1 cellular context compared by ENCODE assay signal in the genomic region with DNA sequence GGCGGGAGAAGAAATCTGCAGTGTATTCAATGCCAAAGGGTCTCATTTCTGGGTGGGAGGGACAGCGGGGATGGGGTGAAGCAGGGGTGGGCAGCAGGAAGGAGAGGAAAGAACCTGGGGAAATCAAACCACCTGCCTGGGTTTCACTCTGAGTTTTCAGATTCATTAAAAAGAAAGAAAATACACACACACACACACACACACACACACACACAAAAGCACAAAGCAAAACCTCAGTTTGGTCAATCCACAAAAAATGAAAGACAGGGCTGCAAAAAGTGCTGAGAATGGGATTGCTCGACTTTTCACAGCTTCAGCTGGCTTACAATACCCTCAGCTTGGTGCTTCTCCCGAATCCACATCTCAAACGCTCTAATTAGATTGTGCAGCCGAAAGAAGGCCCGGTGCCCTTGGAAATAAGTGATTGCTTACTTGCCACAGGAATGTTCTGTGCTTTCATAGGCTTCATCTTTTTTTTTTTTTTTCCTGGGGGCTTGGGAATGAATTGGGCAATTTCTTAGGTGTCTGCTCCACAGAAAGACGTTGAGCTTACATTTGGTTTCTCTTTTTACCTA.
TF ChIP-seq lines count a peak whose summit lies in the region.

No MANE protein-coding gene starts in this region.

TF ChIP-seq in GM12878, 131 proteins besides CTCF, POLR2A, EP300 and RAD21 (continued from another document and continues in another):
- TF ChIP-seq, protein P1, sequence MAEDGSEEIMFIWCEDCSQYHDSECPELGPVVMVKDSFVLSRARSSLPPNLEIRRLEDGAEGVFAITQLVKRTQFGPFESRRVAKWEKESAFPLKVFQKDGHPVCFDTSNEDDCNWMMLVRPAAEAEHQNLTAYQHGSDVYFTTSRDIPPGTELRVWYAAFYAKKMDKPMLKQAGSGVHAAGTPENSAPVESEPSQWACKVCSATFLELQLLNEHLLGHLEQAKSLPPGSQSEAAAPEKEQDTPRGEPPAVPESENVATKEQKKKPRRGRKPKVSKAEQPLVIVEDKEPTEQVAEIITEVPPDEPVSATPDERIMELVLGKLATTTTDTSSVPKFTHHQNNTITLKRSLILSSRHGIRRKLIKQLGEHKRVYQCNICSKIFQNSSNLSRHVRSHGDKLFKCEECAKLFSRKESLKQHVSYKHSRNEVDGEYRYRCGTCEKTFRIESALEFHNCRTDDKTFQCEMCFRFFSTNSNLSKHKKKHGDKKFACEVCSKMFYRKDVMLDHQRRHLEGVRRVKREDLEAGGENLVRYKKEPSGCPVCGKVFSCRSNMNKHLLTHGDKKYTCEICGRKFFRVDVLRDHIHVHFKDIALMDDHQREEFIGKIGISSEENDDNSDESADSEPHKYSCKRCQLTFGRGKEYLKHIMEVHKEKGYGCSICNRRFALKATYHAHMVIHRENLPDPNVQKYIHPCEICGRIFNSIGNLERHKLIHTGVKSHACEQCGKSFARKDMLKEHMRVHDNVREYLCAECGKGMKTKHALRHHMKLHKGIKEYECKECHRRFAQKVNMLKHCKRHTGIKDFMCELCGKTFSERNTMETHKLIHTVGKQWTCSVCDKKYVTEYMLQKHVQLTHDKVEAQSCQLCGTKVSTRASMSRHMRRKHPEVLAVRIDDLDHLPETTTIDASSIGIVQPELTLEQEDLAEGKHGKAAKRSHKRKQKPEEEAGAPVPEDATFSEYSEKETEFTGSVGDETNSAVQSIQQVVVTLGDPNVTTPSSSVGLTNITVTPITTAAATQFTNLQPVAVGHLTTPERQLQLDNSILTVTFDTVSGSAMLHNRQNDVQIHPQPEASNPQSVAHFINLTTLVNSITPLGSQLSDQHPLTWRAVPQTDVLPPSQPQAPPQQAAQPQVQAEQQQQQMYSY (CRISPR knock-in tag; IDR thresholded peaks at IDR 0.05): no peak
- TF ChIP-seq, protein P2, sequence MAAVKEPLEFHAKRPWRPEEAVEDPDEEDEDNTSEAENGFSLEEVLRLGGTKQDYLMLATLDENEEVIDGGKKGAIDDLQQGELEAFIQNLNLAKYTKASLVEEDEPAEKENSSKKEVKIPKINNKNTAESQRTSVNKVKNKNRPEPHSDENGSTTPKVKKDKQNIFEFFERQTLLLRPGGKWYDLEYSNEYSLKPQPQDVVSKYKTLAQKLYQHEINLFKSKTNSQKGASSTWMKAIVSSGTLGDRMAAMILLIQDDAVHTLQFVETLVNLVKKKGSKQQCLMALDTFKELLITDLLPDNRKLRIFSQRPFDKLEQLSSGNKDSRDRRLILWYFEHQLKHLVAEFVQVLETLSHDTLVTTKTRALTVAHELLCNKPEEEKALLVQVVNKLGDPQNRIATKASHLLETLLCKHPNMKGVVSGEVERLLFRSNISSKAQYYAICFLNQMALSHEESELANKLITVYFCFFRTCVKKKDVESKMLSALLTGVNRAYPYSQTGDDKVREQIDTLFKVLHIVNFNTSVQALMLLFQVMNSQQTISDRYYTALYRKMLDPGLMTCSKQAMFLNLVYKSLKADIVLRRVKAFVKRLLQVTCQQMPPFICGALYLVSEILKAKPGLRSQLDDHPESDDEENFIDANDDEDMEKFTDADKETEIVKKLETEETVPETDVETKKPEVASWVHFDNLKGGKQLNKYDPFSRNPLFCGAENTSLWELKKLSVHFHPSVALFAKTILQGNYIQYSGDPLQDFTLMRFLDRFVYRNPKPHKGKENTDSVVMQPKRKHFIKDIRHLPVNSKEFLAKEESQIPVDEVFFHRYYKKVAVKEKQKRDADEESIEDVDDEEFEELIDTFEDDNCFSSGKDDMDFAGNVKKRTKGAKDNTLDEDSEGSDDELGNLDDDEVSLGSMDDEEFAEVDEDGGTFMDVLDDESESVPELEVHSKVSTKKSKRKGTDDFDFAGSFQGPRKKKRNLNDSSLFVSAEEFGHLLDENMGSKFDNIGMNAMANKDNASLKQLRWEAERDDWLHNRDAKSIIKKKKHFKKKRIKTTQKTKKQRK (IDR thresholded peaks at IDR 0.05; ENCODE audit: low read depth, low read length): no peak
- TF ChIP-seq, protein P3, sequence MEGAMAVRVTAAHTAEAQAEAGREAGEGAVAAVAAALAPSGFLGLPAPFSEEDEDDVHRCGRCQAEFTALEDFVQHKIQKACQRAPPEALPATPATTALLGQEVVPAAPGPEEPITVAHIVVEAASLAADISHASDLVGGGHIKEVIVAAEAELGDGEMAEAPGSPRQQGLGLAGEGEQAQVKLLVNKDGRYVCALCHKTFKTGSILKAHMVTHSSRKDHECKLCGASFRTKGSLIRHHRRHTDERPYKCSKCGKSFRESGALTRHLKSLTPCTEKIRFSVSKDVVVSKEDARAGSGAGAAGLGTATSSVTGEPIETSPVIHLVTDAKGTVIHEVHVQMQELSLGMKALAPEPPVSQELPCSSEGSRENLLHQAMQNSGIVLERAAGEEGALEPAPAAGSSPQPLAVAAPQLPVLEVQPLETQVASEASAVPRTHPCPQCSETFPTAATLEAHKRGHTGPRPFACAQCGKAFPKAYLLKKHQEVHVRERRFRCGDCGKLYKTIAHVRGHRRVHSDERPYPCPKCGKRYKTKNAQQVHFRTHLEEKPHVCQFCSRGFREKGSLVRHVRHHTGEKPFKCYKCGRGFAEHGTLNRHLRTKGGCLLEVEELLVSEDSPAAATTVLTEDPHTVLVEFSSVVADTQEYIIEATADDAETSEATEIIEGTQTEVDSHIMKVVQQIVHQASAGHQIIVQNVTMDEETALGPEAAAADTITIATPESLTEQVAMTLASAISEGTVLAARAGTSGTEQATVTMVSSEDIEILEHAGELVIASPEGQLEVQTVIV (IDR thresholded peaks at IDR 0.05; ENCODE audit: borderline replicate concordance, partially characterized antibody): no peak
- TF ChIP-seq RELA (IDR thresholded peaks at IDR 0.05; ENCODE audit: borderline replicate concordance, partially characterized antibody) (no peak), CREM (IDR thresholded peaks at IDR 0.05; ENCODE audit: low read depth) (no peak), CBFB (IDR thresholded peaks at IDR 0.05; ENCODE audit: low read depth) (no peak), IRF4 (IDR thresholded peaks at IDR 0.05; ENCODE audit: low read depth, low read length) (no peak), POLR2AphosphoS5 (IDR thresholded peaks at IDR 0.05; ENCODE audit: low read length) (no peak), TARDBP (IDR thresholded peaks at IDR 0.05; ENCODE audit: borderline replicate concordance) (no peak), STAT1 (conservative IDR thresholded peaks at IDR 0.05) (no peak), HCFC1 (IDR thresholded peaks at IDR 0.05; ENCODE audit: low read length) (no peak), POU2F2 (IDR thresholded peaks at IDR 0.05; ENCODE audit: borderline replicate concordance, low read depth, low read length) (no peak), JUNB (IDR thresholded peaks at IDR 0.05) (peak; percentile 32; the same call in 1 of the 2 replicates), FOXM1 (IDR thresholded peaks at IDR 0.05; ENCODE audit: low read depth, low read length) (peak; percentile 61; the same call in 1 of the 2 replicates), KDM1A (IDR thresholded peaks at IDR 0.05; ENCODE audit: borderline replicate concordance) (no peak), BHLHE40 (IDR thresholded peaks at IDR 0.05; ENCODE audit: borderline replicate concordance in 1 of 2, low read depth in 2 of 2, low read length in 1 of 2) (no peak), KLF5 (IDR thresholded peaks at IDR 0.05; ENCODE audit: partially characterized antibody) (no peak), CEBPB (IDR thresholded peaks at IDR 0.05; ENCODE audit: borderline replicate concordance in 1 of 2, low read depth in 2 of 2, low read length in 2 of 2) (no peak), ZNF384 (IDR thresholded peaks at IDR 0.05; ENCODE audit: borderline replicate concordance, low read depth, low read length) (no peak), ETV6 (conservative IDR thresholded peaks at IDR 0.05 in 1 of 2, IDR thresholded peaks at IDR 0.05 in 1 of 2; ENCODE audit: borderline replicate concordance in 1 of 2, low read depth in 1 of 2) (peak in 1 of 2 experiments; percentile 18; a peak in 1 of 4 replicates), TBL1XR1 (IDR thresholded peaks at IDR 0.05; ENCODE audit: low read depth, low read length) (no peak), MTA3 (IDR thresholded peaks at IDR 0.05; ENCODE audit: borderline replicate concordance, low read length) (no peak), GATAD2B (conservative IDR thresholded peaks at IDR 0.05; ENCODE audit: low read depth) (no peak), NFYA (IDR thresholded peaks at IDR 0.05; ENCODE audit: borderline replicate concordance, low read depth, low read length) (no peak), ZSCAN29 (IDR thresholded peaks at IDR 0.05) (no peak), STAT3 (IDR thresholded peaks at IDR 0.05; ENCODE audit: low read depth, low read length) (no peak), MEF2A (IDR thresholded peaks at IDR 0.05; ENCODE audit: insufficient read depth, low read depth, low read length) (no peak), POLR2AphosphoS2 (IDR thresholded peaks at IDR 0.05; ENCODE audit: low read depth, low read length) (no peak), ZNF274 (IDR thresholded peaks at IDR 0.05; ENCODE audit: insufficient read depth, insufficient read length) (no peak), SRF (IDR thresholded peaks at IDR 0.05; ENCODE audit: low read depth in 2 of 2, low read length in 2 of 2) (no peak), EGR1 (IDR thresholded peaks at IDR 0.05; ENCODE audit: borderline replicate concordance in 1 of 2, low read depth in 2 of 2, low read length in 2 of 2) (no peak), RFX5 (IDR thresholded peaks at IDR 0.05; ENCODE audit: low read depth, low read length) (no peak), CHD2 (IDR thresholded peaks at IDR 0.05; ENCODE audit: borderline replicate concordance, low read depth, low read length) (no peak)
- TF ChIP-seq, protein P4, sequence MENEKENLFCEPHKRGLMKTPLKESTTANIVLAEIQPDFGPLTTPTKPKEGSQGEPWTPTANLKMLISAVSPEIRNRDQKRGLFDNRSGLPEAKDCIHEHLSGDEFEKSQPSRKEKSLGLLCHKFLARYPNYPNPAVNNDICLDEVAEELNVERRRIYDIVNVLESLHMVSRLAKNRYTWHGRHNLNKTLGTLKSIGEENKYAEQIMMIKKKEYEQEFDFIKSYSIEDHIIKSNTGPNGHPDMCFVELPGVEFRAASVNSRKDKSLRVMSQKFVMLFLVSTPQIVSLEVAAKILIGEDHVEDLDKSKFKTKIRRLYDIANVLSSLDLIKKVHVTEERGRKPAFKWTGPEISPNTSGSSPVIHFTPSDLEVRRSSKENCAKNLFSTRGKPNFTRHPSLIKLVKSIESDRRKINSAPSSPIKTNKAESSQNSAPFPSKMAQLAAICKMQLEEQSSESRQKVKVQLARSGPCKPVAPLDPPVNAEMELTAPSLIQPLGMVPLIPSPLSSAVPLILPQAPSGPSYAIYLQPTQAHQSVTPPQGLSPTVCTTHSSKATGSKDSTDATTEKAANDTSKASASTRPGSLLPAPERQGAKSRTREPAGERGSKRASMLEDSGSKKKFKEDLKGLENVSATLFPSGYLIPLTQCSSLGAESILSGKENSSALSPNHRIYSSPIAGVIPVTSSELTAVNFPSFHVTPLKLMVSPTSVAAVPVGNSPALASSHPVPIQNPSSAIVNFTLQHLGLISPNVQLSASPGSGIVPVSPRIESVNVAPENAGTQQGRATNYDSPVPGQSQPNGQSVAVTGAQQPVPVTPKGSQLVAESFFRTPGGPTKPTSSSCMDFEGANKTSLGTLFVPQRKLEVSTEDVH (IDR thresholded peaks at IDR 0.05; ENCODE audit: low read depth, partially characterized antibody): no peak
- TF ChIP-seq, protein P5, sequence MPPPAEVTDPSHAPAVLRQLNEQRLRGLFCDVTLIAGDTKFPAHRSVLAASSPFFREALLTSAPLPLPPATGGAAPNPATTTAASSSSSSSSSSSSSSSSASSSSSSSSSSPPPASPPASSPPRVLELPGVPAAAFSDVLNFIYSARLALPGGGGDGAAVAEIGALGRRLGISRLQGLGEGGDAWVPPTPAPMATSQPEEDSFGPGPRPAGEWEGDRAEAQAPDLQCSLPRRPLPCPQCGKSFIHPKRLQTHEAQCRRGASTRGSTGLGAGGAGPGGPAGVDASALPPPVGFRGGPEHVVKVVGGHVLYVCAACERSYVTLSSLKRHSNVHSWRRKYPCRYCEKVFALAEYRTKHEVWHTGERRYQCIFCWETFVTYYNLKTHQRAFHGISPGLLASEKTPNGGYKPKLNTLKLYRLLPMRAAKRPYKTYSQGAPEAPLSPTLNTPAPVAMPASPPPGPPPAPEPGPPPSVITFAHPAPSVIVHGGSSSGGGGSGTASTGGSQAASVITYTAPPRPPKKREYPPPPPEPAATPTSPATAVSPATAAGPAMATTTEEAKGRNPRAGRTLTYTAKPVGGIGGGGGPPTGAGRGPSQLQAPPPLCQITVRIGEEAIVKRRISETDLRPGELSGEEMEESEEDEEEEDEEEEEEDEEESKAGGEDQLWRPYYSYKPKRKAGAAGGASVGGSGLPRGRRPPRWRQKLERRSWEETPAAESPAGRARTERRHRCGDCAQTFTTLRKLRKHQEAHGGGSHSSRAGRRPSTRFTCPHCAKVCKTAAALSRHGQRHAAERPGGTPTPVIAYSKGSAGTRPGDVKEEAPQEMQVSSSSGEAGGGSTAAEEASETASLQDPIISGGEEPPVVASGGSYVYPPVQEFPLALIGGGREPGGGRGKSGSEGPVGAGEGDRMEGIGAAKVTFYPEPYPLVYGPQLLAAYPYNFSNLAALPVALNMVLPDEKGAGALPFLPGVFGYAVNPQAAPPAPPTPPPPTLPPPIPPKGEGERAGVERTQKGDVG (CRISPR knock-in tag; IDR thresholded peaks at IDR 0.05): no peak
- TF ChIP-seq, protein P6, sequence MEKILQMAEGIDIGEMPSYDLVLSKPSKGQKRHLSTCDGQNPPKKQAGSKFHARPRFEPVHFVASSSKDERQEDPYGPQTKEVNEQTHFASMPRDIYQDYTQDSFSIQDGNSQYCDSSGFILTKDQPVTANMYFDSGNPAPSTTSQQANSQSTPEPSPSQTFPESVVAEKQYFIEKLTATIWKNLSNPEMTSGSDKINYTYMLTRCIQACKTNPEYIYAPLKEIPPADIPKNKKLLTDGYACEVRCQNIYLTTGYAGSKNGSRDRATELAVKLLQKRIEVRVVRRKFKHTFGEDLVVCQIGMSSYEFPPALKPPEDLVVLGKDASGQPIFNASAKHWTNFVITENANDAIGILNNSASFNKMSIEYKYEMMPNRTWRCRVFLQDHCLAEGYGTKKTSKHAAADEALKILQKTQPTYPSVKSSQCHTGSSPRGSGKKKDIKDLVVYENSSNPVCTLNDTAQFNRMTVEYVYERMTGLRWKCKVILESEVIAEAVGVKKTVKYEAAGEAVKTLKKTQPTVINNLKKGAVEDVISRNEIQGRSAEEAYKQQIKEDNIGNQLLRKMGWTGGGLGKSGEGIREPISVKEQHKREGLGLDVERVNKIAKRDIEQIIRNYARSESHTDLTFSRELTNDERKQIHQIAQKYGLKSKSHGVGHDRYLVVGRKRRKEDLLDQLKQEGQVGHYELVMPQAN (conservative IDR thresholded peaks at IDR 0.05): no peak
- TF ChIP-seq, protein P7, sequence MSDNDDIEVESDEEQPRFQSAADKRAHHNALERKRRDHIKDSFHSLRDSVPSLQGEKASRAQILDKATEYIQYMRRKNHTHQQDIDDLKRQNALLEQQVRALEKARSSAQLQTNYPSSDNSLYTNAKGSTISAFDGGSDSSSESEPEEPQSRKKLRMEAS (IDR thresholded peaks at IDR 0.05; ENCODE audit: low read depth, low read length): no peak
